In the genomic region with DNA sequence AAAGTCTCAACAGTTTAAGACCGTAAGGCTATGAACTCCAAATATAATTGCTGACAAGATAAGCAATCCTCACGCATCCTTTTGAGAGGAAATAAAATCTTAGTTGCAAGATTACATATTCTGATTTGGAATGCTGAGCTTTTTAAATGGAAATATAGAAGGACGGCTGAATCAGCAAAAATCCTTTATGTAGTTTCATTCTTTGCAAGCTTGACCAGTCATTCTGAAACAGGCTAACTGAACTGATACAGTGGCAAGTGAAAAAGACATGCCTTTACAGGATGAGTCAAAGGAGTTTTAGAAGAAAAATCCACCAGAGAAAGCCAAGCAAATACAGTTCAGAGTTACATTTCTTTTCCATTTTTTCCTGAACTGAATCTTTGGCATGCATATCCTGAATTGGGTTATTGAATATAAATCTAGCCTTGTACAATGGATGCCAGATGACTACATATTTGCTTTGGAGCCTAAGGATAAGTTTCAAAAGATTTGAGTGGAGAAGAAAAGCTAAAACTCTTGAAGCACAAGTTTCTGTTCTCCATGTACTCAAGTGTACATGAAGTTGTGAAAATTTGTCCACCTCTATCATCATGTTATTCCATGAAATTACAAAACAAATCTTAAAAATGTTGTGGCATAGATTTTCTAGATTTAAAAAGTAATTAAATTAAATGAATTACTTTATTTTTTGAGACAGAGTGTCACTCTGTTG, we compare ENCODE assay signal across 1 cellular context.
TF ChIP-seq lines count a peak whose summit lies in the region.

No MANE protein-coding gene starts in this region.

TF ChIP-seq in GM23338, 12 proteins besides CTCF, POLR2A, EP300 and RAD21 (continued from another document):
- TF ChIP-seq, protein P1, sequence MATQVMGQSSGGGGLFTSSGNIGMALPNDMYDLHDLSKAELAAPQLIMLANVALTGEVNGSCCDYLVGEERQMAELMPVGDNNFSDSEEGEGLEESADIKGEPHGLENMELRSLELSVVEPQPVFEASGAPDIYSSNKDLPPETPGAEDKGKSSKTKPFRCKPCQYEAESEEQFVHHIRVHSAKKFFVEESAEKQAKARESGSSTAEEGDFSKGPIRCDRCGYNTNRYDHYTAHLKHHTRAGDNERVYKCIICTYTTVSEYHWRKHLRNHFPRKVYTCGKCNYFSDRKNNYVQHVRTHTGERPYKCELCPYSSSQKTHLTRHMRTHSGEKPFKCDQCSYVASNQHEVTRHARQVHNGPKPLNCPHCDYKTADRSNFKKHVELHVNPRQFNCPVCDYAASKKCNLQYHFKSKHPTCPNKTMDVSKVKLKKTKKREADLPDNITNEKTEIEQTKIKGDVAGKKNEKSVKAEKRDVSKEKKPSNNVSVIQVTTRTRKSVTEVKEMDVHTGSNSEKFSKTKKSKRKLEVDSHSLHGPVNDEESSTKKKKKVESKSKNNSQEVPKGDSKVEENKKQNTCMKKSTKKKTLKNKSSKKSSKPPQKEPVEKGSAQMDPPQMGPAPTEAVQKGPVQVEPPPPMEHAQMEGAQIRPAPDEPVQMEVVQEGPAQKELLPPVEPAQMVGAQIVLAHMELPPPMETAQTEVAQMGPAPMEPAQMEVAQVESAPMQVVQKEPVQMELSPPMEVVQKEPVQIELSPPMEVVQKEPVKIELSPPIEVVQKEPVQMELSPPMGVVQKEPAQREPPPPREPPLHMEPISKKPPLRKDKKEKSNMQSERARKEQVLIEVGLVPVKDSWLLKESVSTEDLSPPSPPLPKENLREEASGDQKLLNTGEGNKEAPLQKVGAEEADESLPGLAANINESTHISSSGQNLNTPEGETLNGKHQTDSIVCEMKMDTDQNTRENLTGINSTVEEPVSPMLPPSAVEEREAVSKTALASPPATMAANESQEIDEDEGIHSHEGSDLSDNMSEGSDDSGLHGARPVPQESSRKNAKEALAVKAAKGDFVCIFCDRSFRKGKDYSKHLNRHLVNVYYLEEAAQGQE (IDR thresholded peaks at IDR 0.05; ENCODE audit: unreplicated experiment): no peak
- TF ChIP-seq NANOG (IDR thresholded peaks at IDR 0.05; ENCODE audit: borderline replicate concordance): no peak
- TF ChIP-seq EZH2 (IDR thresholded peaks at IDR 0.05; ENCODE audit: low read depth, unreplicated experiment): no peak
- TF ChIP-seq STAT1 (IDR thresholded peaks at IDR 0.05; ENCODE audit: unreplicated experiment): no peak
- TF ChIP-seq, protein P2, sequence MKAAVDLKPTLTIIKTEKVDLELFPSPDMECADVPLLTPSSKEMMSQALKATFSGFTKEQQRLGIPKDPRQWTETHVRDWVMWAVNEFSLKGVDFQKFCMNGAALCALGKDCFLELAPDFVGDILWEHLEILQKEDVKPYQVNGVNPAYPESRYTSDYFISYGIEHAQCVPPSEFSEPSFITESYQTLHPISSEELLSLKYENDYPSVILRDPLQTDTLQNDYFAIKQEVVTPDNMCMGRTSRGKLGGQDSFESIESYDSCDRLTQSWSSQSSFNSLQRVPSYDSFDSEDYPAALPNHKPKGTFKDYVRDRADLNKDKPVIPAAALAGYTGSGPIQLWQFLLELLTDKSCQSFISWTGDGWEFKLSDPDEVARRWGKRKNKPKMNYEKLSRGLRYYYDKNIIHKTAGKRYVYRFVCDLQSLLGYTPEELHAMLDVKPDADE (IDR thresholded peaks at IDR 0.05): no peak
- TF ChIP-seq, protein P3, sequence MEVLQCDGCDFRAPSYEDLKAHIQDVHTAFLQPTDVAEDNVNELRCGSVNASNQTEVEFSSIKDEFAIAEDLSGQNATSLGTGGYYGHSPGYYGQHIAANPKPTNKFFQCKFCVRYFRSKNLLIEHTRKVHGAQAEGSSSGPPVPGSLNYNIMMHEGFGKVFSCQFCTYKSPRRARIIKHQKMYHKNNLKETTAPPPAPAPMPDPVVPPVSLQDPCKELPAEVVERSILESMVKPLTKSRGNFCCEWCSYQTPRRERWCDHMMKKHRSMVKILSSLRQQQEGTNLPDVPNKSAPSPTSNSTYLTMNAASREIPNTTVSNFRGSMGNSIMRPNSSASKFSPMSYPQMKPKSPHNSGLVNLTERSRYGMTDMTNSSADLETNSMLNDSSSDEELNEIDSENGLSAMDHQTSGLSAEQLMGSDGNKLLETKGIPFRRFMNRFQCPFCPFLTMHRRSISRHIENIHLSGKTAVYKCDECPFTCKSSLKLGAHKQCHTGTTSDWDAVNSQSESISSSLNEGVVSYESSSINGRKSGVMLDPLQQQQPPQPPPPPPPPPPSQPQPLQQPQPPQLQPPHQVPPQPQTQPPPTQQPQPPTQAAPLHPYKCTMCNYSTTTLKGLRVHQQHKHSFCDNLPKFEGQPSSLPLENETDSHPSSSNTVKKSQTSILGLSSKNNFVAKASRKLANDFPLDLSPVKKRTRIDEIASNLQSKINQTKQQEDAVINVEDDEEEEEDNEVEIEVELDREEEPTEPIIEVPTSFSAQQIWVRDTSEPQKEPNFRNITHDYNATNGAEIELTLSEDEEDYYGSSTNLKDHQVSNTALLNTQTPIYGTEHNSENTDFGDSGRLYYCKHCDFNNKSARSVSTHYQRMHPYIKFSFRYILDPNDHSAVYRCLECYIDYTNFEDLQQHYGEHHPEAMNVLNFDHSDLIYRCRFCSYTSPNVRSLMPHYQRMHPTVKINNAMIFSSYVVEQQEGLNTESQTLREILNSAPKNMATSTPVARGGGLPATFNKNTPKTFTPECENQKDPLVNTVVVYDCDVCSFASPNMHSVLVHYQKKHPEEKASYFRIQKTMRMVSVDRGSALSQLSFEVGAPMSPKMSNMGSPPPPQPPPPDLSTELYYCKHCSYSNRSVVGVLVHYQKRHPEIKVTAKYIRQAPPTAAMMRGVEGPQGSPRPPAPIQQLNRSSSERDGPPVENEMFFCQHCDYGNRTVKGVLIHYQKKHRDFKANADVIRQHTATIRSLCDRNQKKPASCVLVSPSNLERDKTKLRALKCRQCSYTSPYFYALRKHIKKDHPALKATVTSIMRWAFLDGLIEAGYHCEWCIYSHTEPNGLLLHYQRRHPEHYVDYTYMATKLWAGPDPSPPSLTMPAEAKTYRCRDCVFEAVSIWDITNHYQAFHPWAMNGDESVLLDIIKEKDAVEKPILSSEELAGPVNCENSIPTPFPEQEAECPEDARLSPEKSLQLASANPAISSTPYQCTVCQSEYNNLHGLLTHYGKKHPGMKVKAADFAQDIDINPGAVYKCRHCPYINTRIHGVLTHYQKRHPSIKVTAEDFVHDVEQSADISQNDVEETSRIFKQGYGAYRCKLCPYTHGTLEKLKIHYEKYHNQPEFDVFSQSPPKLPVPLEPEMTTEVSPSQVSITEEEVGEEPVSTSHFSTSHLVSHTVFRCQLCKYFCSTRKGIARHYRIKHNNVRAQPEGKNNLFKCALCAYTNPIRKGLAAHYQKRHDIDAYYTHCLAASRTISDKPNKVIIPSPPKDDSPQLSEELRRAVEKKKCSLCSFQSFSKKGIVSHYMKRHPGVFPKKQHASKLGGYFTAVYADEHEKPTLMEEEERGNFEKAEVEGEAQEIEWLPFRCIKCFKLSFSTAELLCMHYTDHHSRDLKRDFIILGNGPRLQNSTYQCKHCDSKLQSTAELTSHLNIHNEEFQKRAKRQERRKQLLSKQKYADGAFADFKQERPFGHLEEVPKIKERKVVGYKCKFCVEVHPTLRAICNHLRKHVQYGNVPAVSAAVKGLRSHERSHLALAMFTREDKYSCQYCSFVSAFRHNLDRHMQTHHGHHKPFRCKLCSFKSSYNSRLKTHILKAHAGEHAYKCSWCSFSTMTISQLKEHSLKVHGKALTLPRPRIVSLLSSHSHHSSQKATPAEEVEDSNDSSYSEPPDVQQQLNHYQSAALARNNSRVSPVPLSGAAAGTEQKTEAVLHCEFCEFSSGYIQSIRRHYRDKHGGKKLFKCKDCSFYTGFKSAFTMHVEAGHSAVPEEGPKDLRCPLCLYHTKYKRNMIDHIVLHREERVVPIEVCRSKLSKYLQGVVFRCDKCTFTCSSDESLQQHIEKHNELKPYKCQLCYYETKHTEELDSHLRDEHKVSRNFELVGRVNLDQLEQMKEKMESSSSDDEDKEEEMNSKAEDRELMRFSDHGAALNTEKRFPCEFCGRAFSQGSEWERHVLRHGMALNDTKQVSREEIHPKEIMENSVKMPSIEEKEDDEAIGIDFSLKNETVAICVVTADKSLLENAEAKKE (CRISPR knock-in tag; IDR thresholded peaks at IDR 0.05): no peak
